23 cellular contexts compared by ENCODE assay signal in genomic region chr15:91426412-91426811, GRCh38.
DNase-seq lines count a peak whose midpoint lies in the region; ATAC-seq and TF ChIP-seq lines count a peak whose summit lies in the region.
"Had no signal": no experiment of that assay in that cellular context is flagged by ENCODE, and none has a peak within 500 bp of the region (broad histone marks: within the 10 kb centered on the region; RNA-seq: fewer than 3 reads in every experiment).

No MANE protein-coding gene starts in this region.

- no peaks in the 10 kb centered on the region for H3K36me3 ChIP-seq in left lung
- H3K36me3 ChIP-seq in adrenal gland (replicated peaks in 1 of 2) = no peaks in the 10 kb centered on the region
- H3K36me3 ChIP-seq: esophagus muscularis mucosa, spleen had no signal

- no peaks in the 10 kb centered on the region for H3K4me1 ChIP-seq in left lung
- H3K4me1 ChIP-seq in adrenal gland (replicated peaks in 1 of 2) = no peaks in the 10 kb centered on the region
- H3K4me1 ChIP-seq: esophagus muscularis mucosa, psoas muscle had no signal

- no peak overlapping the region for H3K27ac ChIP-seq in left lung
- no peak overlapping the region for H3K27ac ChIP-seq in adrenal gland
- H3K27ac ChIP-seq in dorsolateral prefrontal cortex = no peak overlapping the region
- H3K27ac ChIP-seq: esophagus muscularis mucosa, psoas muscle had no signal

- H3K27me3 Mint-ChIP-seq in activated T-cell treated with anti-CD3 and anti-CD28 coated beads, Interleukin-2, amount 50 U/mL, for 4 hours (ENCODE audit: low read depth) = peaks cover 2% of the 10 kb centered on the region
- H3K27me3 Mint-ChIP-seq: CD4-positive, alpha-beta memory T cell had no signal

- no peak overlapping the region for H3K27ac Mint-ChIP-seq in activated naive CD4-positive, alpha-beta T cell treated with anti-CD3 and anti-CD28 coated beads, Interleukin-2, amount 50 U/mL, for 72 hours
- H3K27ac Mint-ChIP-seq: brain, nephron progenitor cell had no signal

- intact Hi-C loops in left lung (cut with DNase I) (no loop called here), adrenal gland (cut with DNase I) (no loop called here), dorsolateral prefrontal cortex (cut with DNase I) (no loop called here)

- H3K27me3 ChIP-seq in left lung (no peaks in the 10 kb centered on the region), adrenal gland (no peaks in the 10 kb centered on the region), dorsolateral prefrontal cortex (peaks cover 0 to 13% (median 0%) of the 10 kb centered on the region in 45 donors)
- H3K27me3 ChIP-seq: esophagus muscularis mucosa had no signal

- peaks cover 39% of the 10 kb centered on the region for H3K4me1 Mint-ChIP-seq in activated T-cell treated with anti-CD3 and anti-CD28 coated beads, Interleukin-2, amount 50 U/mL, for 4 hours (ENCODE audit: low read depth)
- H3K4me1 Mint-ChIP-seq: brain had no signal

- H3K4me3 ChIP-seq in left lung (no peak overlapping the region), adrenal gland (no peak overlapping the region), dorsolateral prefrontal cortex (no peak overlapping the region)
- H3K4me3 ChIP-seq: esophagus muscularis mucosa, psoas muscle, spleen had no signal

- no peak for TF ChIP-seq POLR2A in adrenal gland (IDR thresholded peaks at IDR 0.05)

- WGBS in adrenal gland, 4 donors = 77 to 82% (median 79%) methylated on average over 3 to 4 of the region's 4 CpGs

- H3K4me3 Mint-ChIP-seq in activated T-cell treated with anti-CD3 and anti-CD28 coated beads, Interleukin-2, amount 50 U/mL, for 4 hours = no peak overlapping the region
- H3K4me3 Mint-ChIP-seq: brain, nephron progenitor cell had no signal

- no peaks in the 10 kb centered on the region for H3K9me3 Mint-ChIP-seq in activated T-cell treated with anti-CD3 and anti-CD28 coated beads, Interleukin-2, amount 50 U/mL, for 4 hours
- no peaks in the 10 kb centered on the region for H3K9me3 Mint-ChIP-seq in activated naive CD4-positive, alpha-beta T cell treated with anti-CD3 and anti-CD28 coated beads, Interleukin-2, amount 50 U/mL, for 72 hours
- H3K9me3 Mint-ChIP-seq: nephron progenitor cell had no signal

- no peak for DNase-seq in activated T-cell treated with anti-CD3 and anti-CD28 coated beads, Interleukin-2, amount 50 U/mL, for 4 hours
- no peak for DNase-seq in activated T-cell treated with anti-CD3 and anti-CD28 coated beads, Interleukin-2, amount 50 U/mL, for 1 hour
- DNase-seq in HPDE6-E6E7 (ENCODE audit: extremely low spot score) (peak; percentile 26), left lung (no peak), adrenal gland (no peak), dorsolateral prefrontal cortex (no peak)
- peak in 1 of 2 donors; percentile 8 for DNase-seq in activated naive CD4-positive, alpha-beta T cell treated with anti-CD3 and anti-CD28 coated beads, Interleukin-2, amount 50 U/mL, for 72 hours (ENCODE audit: low spot score in 2 of 2)
- DNase-seq: activated CD4-positive, alpha-beta T cell treated with anti-CD3 and anti-CD28 coated beads, Interleukin-2, amount 50 U/mL, for 4 hours; dermis blood vessel endothelial cell; DND-41; HCEC 1CT; Kasumi-1; mesendoderm; NCI-H1417 treated with DMSO at 0.1 percent for 48 hours; NCI-H82; nephron progenitor cell; psoas muscle; SK-N-SH; spleen had no signal

- H3K36me3 Mint-ChIP-seq in activated T-cell treated with anti-CD3 and anti-CD28 coated beads, Interleukin-2, amount 50 U/mL, for 4 hours (ENCODE audit: insufficient read depth) = no peaks in the 10 kb centered on the region
- H3K36me3 Mint-ChIP-seq in activated naive CD4-positive, alpha-beta T cell treated with anti-CD3 and anti-CD28 coated beads, Interleukin-2, amount 50 U/mL, for 72 hours = no peaks in the 10 kb centered on the region
- H3K36me3 Mint-ChIP-seq: brain; CD4-positive, alpha-beta memory T cell had no signal

- no peak for TF ChIP-seq CTCF in left lung (IDR thresholded peaks at IDR 0.05)
- no peak for TF ChIP-seq CTCF in adrenal gland (IDR thresholded peaks at IDR 0.05)
- TF ChIP-seq CTCF in dorsolateral prefrontal cortex (IDR thresholded peaks at IDR 0.05 in 54 of 56, conservative IDR thresholded peaks at IDR 0.05 in 2 of 56; ENCODE audit: low read depth in 1 of 56, partially characterized antibody in 56 of 56) = no peak

- peak; percentile 58 to 61 for ATAC-seq in activated T-cell treated with anti-CD3 and anti-CD28 coated beads, Interleukin-2, amount 50 U/mL, for 4 hours
- peak; percentile 51 to 82 for ATAC-seq in activated naive CD4-positive, alpha-beta T cell treated with anti-CD3 and anti-CD28 coated beads, Interleukin-2, amount 50 U/mL, for 72 hours
- ATAC-seq in left lung (peak; percentile 49), GM18519 (IDR thresholded peaks at IDR 0.05; ENCODE audit: low FRiP score, unreplicated experiment) (no peak)
- ATAC-seq: psoas muscle had no signal

- no peaks in the 10 kb centered on the region for H3K9me3 ChIP-seq in left lung
- H3K9me3 ChIP-seq in adrenal gland (replicated peaks in 1 of 3) = no peaks in the 10 kb centered on the region
- H3K9me3 ChIP-seq: esophagus muscularis mucosa, psoas muscle, SK-N-SH, spleen had no signal
